Comparison of ENCODE assay signal across 25 cellular contexts in the genomic region with DNA sequence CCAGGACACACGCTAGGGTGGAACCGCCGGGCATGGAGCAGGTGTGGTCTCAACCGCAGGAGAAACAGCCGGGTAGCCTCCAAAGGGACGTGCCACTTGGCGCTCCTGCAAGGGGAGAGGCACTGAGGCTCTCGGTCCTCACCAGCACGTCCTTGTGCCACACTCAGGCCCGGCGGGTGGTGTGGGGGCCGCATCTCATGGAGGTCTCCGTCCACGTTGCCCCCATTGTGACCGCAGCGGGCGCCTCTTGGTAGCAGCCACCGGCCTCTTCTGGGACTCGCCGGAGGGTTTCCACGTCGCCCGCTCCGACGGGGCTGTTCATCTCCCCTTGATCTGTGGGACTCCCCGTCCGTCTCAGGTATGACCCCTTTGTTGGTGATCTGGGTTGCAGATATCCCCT. TPM values are rescaled to one million over a fixed set of nuclear protein-coding genes. Genes with fewer than 3 reads are reported as not detected.
"Had no signal": no experiment of that assay in that cellular context is flagged by ENCODE, and none has a peak within 500 bp of the region (broad histone marks: within the 10 kb centered on the region; RNA-seq: fewer than 3 reads in every experiment).

No MANE protein-coding gene starts in this region.

- H3K4me3 Mint-ChIP-seq: activated CD4-positive, alpha-beta memory T cell treated with anti-CD3 and anti-CD28 coated beads, Interleukin-2, amount 10 ng/mL, durations not matched to agents 7 days and 5 days; activated CD4-positive, alpha-beta T cell treated with anti-CD3 and anti-CD28 coated beads for 36 hours; activated naive CD4-positive, alpha-beta T cell treated with anti-CD3 and anti-CD28 coated beads, Interleukin-2, amount 10 ng/mL, durations not matched to agents 7 days and 5 days; activated naive CD8-positive, alpha-beta T cell treated with anti-CD3 and anti-CD28 coated beads for 36 hours; activated T-cell treated with anti-CD3 and anti-CD28 coated beads, Interleukin-2, amount 50 U/mL, for 72 hours; IgD-negative memory B cell; T-cell had no signal

- H3K4me3 ChIP-seq: Peyer's patch had no signal

- H3K9me3 Mint-ChIP-seq: IgD-negative memory B cell, T-cell had no signal

- H3K27ac ChIP-seq: Peyer's patch, RWPE1 had no signal

- H3K9me3 ChIP-seq: Peyer's patch had no signal

- H3K4me1 Mint-ChIP-seq: activated CD4-positive, alpha-beta memory T cell treated with anti-CD3 and anti-CD28 coated beads, Interleukin-2, amount 10 ng/mL, durations not matched to agents 7 days and 5 days; activated CD4-positive, alpha-beta T cell treated with anti-CD3 and anti-CD28 coated beads for 36 hours; activated naive CD4-positive, alpha-beta T cell treated with anti-CD3 and anti-CD28 coated beads, Interleukin-2, amount 10 ng/mL, durations not matched to agents 7 days and 5 days; activated naive CD8-positive, alpha-beta T cell treated with anti-CD3 and anti-CD28 coated beads for 36 hours; IgD-negative memory B cell; T-cell had no signal

- DNase-seq: activated CD4-positive, alpha-beta memory T cell treated with anti-CD3 and anti-CD28 coated beads, Interleukin-2, amount 10 ng/mL, durations not matched to agents 7 days and 5 days; activated CD4-positive, alpha-beta T cell treated with anti-CD3 and anti-CD28 coated beads for 36 hours; activated CD4-positive, alpha-beta T cell treated with anti-CD3 and anti-CD28 coated beads, Interleukin-2, amount 50 U/mL, for 1 hour; activated CD8-positive, alpha-beta memory T cell treated with anti-CD3 and anti-CD28 coated beads, Interleukin-2, amount 50 U/mL, for 4 hours; activated gamma-delta T cell treated with Interleukin-2 at 50 U/mL for 16 hours; activated naive CD4-positive, alpha-beta T cell treated with anti-CD3 and anti-CD28 coated beads, Interleukin-2, amount 10 ng/mL, durations not matched to agents 7 days and 5 days; activated naive CD8-positive, alpha-beta T cell treated with anti-CD3 and anti-CD28 coated beads for 36 hours; activated T-cell treated with anti-CD3 and anti-CD28 coated beads, Interleukin-2, amount 50 U/mL, for 72 hours; KG1; NCI-H1048; NCI-H187 treated with DMSO at 0.1 percent for 48 hours; NCI-H2081 treated with DMSO at 0.1 percent for 48 hours; NCI-H2171 treated with DMSO at 0.1 percent for 48 hours; NCI-H226; NCI-H69; Peyer's patch; T-cell; T-helper 2 cell; T1000 had no signal

- FAIRE-seq: TTC549 had no signal

- H3K4me1 ChIP-seq: Peyer's patch had no signal

- H3K36me3 Mint-ChIP-seq: activated naive CD4-positive, alpha-beta T cell treated with anti-CD3 and anti-CD28 coated beads, Interleukin-2, amount 10 ng/mL, durations not matched to agents 7 days and 5 days; activated naive CD8-positive, alpha-beta T cell treated with anti-CD3 and anti-CD28 coated beads for 36 hours; IgD-negative memory B cell; T-cell had no signal

- H3K27me3 ChIP-seq: Peyer's patch had no signal

- H3K36me3 ChIP-seq: Peyer's patch had no signal

- H3K27ac Mint-ChIP-seq: activated CD4-positive, alpha-beta memory T cell treated with anti-CD3 and anti-CD28 coated beads, Interleukin-2, amount 10 ng/mL, durations not matched to agents 7 days and 5 days; activated CD4-positive, alpha-beta T cell treated with anti-CD3 and anti-CD28 coated beads for 36 hours; activated naive CD4-positive, alpha-beta T cell treated with anti-CD3 and anti-CD28 coated beads, Interleukin-2, amount 10 ng/mL, durations not matched to agents 7 days and 5 days; activated naive CD8-positive, alpha-beta T cell treated with anti-CD3 and anti-CD28 coated beads for 36 hours; activated T-cell treated with anti-CD3 and anti-CD28 coated beads, Interleukin-2, amount 50 U/mL, for 72 hours; activated T-helper 2 cell treated with anti-CD3 and anti-CD28 coated beads, Interferon-gamma antibody, Interleukin-2, Interleukin-4, amounts not matched to agents 10 μg/mL and 5 μg/mL and 100 μg/mL, durations not matched to agents 14 hours and 24 hours and 36 hours; T-cell had no signal

- H3K27me3 Mint-ChIP-seq: activated CD4-positive, alpha-beta memory T cell treated with anti-CD3 and anti-CD28 coated beads, Interleukin-2, amount 10 ng/mL, durations not matched to agents 7 days and 5 days; activated CD4-positive, alpha-beta T cell treated with anti-CD3 and anti-CD28 coated beads for 36 hours; activated naive CD8-positive, alpha-beta T cell treated with anti-CD3 and anti-CD28 coated beads for 36 hours had no signal

RNA-seq across cellular contexts. Expression of a gene that starts 49.2 kb away (rescaled TPM):
- total RNA-seq: activated T-cell treated with anti-CD3 and anti-CD28 coated beads, Interleukin-2, amount 50 U/mL, for 72 hours; activated T-helper 2 cell treated with anti-CD3 and anti-CD28 coated beads, Interferon-gamma antibody, Interleukin-2, Interleukin-4, amounts not matched to agents 10 μg/mL and 5 μg/mL and 100 μg/mL, durations not matched to agents 14 hours and 24 hours and 36 hours; LHCN-M2; M059J had no signal
